ENCODE assay signal across 8 cellular contexts in genomic region chr10:84329094-84329611, GRCh38. TPM values are rescaled to one million over a fixed set of nuclear protein-coding genes. Genes with fewer than 3 reads are reported as not detected.
A peak's percentile ranks its signal among the peaks of the same experiment; 100 is the strongest.
DNase-seq lines count a peak whose midpoint lies in the region; ATAC-seq, FAIRE-seq and TF ChIP-seq lines count a peak whose summit lies in the region.

No MANE protein-coding gene starts in this region.

- H3K9me2 ChIP-seq in GM23338 (ENCODE audit: insufficient read depth), result no peaks in the 10 kb centered on the region

- H3K4me3 ChIP-seq in GM23338 (peak overlapping the region; percentile 72), NB4 (ENCODE audit: low read depth, low read length) (peak overlapping the region; percentile 52), epithelial cell of esophagus (ENCODE audit: low read length) (peak overlapping the region; percentile 44)

- no peaks in the 10 kb centered on the region for H3K27me3 ChIP-seq in GM23338 (ENCODE audit: insufficient read depth)

- no peak for TF ChIP-seq POLR2A in NB4 (IDR thresholded peaks at IDR 0.05; ENCODE audit: extremely low read depth, insufficient read length)

- peak overlapping the region; percentile 77 for H3K4me2 ChIP-seq in GM23338

- FAIRE-seq in G401.6 (lab: Jason Lieb, UNC), result peak; percentile 55

- H3K27ac ChIP-seq in GM23338 (ENCODE audit: low read depth), result peak overlapping the region; percentile 23; the same call in 1 of the 2 replicates

- no peaks in the 10 kb centered on the region for H3F3A ChIP-seq in GM23338 (replicated peaks; ENCODE audit: low read depth)

- H3K4me1 Mint-ChIP-seq in GM23338, result peaks cover 34% of the 10 kb centered on the region
- H3K4me1 Mint-ChIP-seq in activated CD8-positive, alpha-beta memory T cell treated with anti-CD3 and anti-CD28 coated beads, Interleukin-2, amount 10 ng/mL, durations not matched to agents 7 days and 5 days, result peaks cover 41% of the 10 kb centered on the region
- peaks cover 29% of the 10 kb centered on the region for H3K4me1 Mint-ChIP-seq in type B pancreatic cell (ENCODE audit: unreplicated experiment)

- H2AFZ ChIP-seq in GM23338, result peak overlapping the region; percentile 53; the same call in 1 of the 2 replicates

- H3K36me3 Mint-ChIP-seq in GM23338 (ENCODE audit: low read depth) (no peaks in the 10 kb centered on the region; the same call in 2 of the 3 replicates), type B pancreatic cell (no peaks in the 10 kb centered on the region)
- peaks cover 1% of the 10 kb centered on the region for H3K36me3 Mint-ChIP-seq in activated CD8-positive, alpha-beta memory T cell treated with anti-CD3 and anti-CD28 coated beads, Interleukin-2, amount 10 ng/mL, durations not matched to agents 7 days and 5 days

- no peak for TF ChIP-seq CTCF in GM23338 (conservative IDR thresholded peaks at IDR 0.05; ENCODE audit: low read depth in 2 of 2)
- no peak for TF ChIP-seq CTCF in NB4 (IDR thresholded peaks at IDR 0.05; ENCODE audit: low read depth, low read length)
- no peak for TF ChIP-seq CTCF in epithelial cell of esophagus (IDR thresholded peaks at IDR 0.05; ENCODE audit: insufficient read depth, low read depth, low read length, missing control alignments)
- peak; percentile 25 for TF ChIP-seq CTCF in type B pancreatic cell (conservative IDR thresholded peaks at IDR 0.05)

- H3K9me3 Mint-ChIP-seq in GM23338, result no peaks in the 10 kb centered on the region; the same call in 2 of the 3 replicates
- H3K9me3 Mint-ChIP-seq in activated CD8-positive, alpha-beta memory T cell treated with anti-CD3 and anti-CD28 coated beads, Interleukin-2, amount 10 ng/mL, durations not matched to agents 7 days and 5 days (ENCODE audit: low read depth), result no peaks in the 10 kb centered on the region
- H3K9me3 Mint-ChIP-seq in type B pancreatic cell, result no peaks in the 10 kb centered on the region

- H3K4me1 ChIP-seq in GM23338 (ENCODE audit: insufficient read depth), result peaks cover 21% of the 10 kb centered on the region

- H3K27ac Mint-ChIP-seq in GM23338 (peak overlapping the region; percentile 94), type B pancreatic cell (peak overlapping the region; percentile 95)
- peak overlapping the region; percentile 98 for H3K27ac Mint-ChIP-seq in activated CD8-positive, alpha-beta memory T cell treated with anti-CD3 and anti-CD28 coated beads, Interleukin-2, amount 10 ng/mL, durations not matched to agents 7 days and 5 days

- peak overlapping the region; percentile 94 for H3K4me3 Mint-ChIP-seq in GM23338
- H3K4me3 Mint-ChIP-seq in activated CD8-positive, alpha-beta memory T cell treated with anti-CD3 and anti-CD28 coated beads, Interleukin-2, amount 10 ng/mL, durations not matched to agents 7 days and 5 days, result peak overlapping the region; percentile 82
- H3K4me3 Mint-ChIP-seq in type B pancreatic cell, result peak overlapping the region; percentile 97

- H3K27me3 Mint-ChIP-seq in GM23338 (ENCODE audit: insufficient read depth, low read depth, poor library complexity) (peaks cover 6% of the 10 kb centered on the region), type B pancreatic cell (peaks cover 4% of the 10 kb centered on the region)
- peaks cover 9% of the 10 kb centered on the region for H3K27me3 Mint-ChIP-seq in activated CD8-positive, alpha-beta memory T cell treated with anti-CD3 and anti-CD28 coated beads, Interleukin-2, amount 10 ng/mL, durations not matched to agents 7 days and 5 days

- peaks cover 18% of the 10 kb centered on the region for H4K20me1 ChIP-seq in GM23338 (replicated peaks; ENCODE audit: insufficient read depth)

- peaks cover 49% of the 10 kb centered on the region for H3K79me2 ChIP-seq in GM23338 (replicated peaks; ENCODE audit: insufficient read depth)

- ATAC-seq in GM23338, result peak; percentile 38
- peak; percentile 45 for ATAC-seq in activated CD8-positive, alpha-beta memory T cell treated with anti-CD3 and anti-CD28 coated beads, Interleukin-2, amount 10 ng/mL, durations not matched to agents 7 days and 5 days

- DNase-seq in GM23338 (ENCODE audit: low spot score) (peak; percentile 60), NB4 (ENCODE audit: low read depth) (peak; percentile 41), epithelial cell of esophagus (ENCODE audit: low read depth) (peak; percentile 63), occipital lobe (lab: John Stamatoyannopoulos, UW) (peak; percentile 3), type B pancreatic cell (ENCODE audit: extremely low spot score, unreplicated experiment) (no peak), iPS-NIHi7 (ENCODE audit: extremely low spot score) (no peak)
- peak; percentile 89 for DNase-seq in activated CD8-positive, alpha-beta memory T cell treated with anti-CD3 and anti-CD28 coated beads, Interleukin-2, amount 10 ng/mL, durations not matched to agents 7 days and 5 days

- CTCF ChIA-PET in activated CD8-positive, alpha-beta memory T cell treated with anti-CD3 and anti-CD28 coated beads, Interleukin-2, amount 10 ng/mL, durations not matched to agents 7 days and 5 days (lab: Charles Lee), result interaction anchor here (0.9 to 2.0 kb wide), 11 partner anchors 8 to 211 kb away, joined by 3 to 8 read pairs (median 5); no protein-coding TSS in a partner anchor

- H3K36me3 ChIP-seq in GM23338 (ENCODE audit: insufficient read depth), result no peaks in the 10 kb centered on the region

TF ChIP-seq in GM23338, 12 proteins besides CTCF, POLR2A, EP300 and RAD21:
- TF ChIP-seq POLR2AphosphoS5 (IDR thresholded peaks at IDR 0.05; ENCODE audit: low read depth) (no peak), REST (IDR thresholded peaks at IDR 0.05; ENCODE audit: unreplicated experiment) (no peak), EZH2phosphoT487 (IDR thresholded peaks at IDR 0.05; ENCODE audit: unreplicated experiment) (no peak), JUNB (IDR thresholded peaks at IDR 0.05; ENCODE audit: unreplicated experiment) (no peak), ZNF331 (CRISPR knock-in tag; IDR thresholded peaks at IDR 0.05; ENCODE audit: low read depth) (no peak)

RNA-seq across cellular contexts. Expression of gene CCSER2, which starts 0.8 kb away (rescaled TPM):
- 30.6 and 33.8 TPM in 2 replicates for total RNA-seq in GM23338 (2014; rRNA removed; shearing (Covaris generic))
- 25.4 and 37.2 TPM in 2 replicates for polyA plus RNA-seq in GM23338 (2016; fragmentation: Nextera tagmentation; extraction: Ambion mirVana)
- total RNA-seq in activated CD8-positive, alpha-beta memory T cell treated with anti-CD3 and anti-CD28 coated beads, Interleukin-2, amount 10 ng/mL, durations not matched to agents 7 days and 5 days, result 10 to 100 TPM; 52.7 to 80.3 TPM
- total RNA-seq in occipital lobe (102 TPM), type B pancreatic cell (ENCODE audit: low replicate concordance) (43.9 and 85.8 TPM in 2 replicates)

Comparison
In these comparisons a context has a peak if more than half of its experiments do, and no peak if none do; other contexts are left out.
1. DNase-seq: peak in GM23338 (single experiment), NB4 (single experiment), activated CD8-positive, alpha-beta memory T cell treated with anti-CD3 and anti-CD28 coated beads, Interleukin-2, amount 10 ng/mL, durations not matched to agents 7 days and 5 days (single experiment), epithelial cell of esophagus (single experiment) and occipital lobe (single experiment); none in type B pancreatic cell (single experiment) and iPS-NIHi7 (single experiment).
2. Peak in every context shown above with its lines, with median percentiles within 50 percentile points of each other: H3K4me3 ChIP-seq, H3K27ac Mint-ChIP-seq and H3K4me3 Mint-ChIP-seq.